ENCODE assay signal across 12 cellular contexts in the genomic region with DNA sequence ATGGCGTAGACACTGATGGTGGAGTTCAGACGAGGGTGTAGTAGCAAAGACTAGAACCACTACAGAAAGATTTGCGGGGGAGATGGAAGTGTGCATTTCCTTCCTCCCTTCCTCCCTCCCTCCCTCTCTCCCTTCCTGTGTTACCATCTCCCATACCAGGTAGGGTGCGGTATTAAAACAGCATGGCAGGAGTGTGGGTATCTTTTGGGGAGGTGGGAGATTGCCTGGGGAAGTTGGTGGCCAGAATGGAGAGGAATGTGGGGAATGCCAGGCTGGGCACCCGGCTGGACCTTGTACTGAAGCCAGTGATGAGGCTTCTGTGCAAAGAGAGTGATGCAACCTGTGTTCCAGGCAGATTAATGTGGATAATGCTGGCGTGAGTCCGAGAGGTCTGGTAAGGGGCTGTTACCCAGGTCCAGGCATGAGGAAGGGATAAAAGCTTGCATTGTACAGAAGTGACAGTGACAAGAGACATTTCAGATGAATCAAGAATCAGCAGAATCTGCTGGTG. TPM values are rescaled to one million over a fixed set of nuclear protein-coding genes. Genes with fewer than 3 reads are reported as not detected.
DNase-seq lines count a peak whose midpoint lies in the region; ATAC-seq and TF ChIP-seq lines count a peak whose summit lies in the region.
"Had no signal": no experiment of that assay in that cellular context is flagged by ENCODE, and none has a peak within 500 bp of the region (broad histone marks: within the 10 kb centered on the region; RNA-seq: fewer than 3 reads in every experiment).

No MANE protein-coding gene starts in this region.

- no peaks in the 10 kb centered on the region for H4K20me1 ChIP-seq in hepatocyte (ENCODE audit: insufficient read depth, poor library complexity, severe bottlenecking)

- ATAC-seq in activated T-cell treated with anti-CD3 and anti-CD28 coated beads, Interleukin-2, amount 50 U/mL, for 4 hours: peak; percentile 16 to 32
- ATAC-seq in stimulated activated naive B cell treated with anti-CD40 and anti-IgM and Interleukin-4, amounts not matched to agents 10 μg/mL and 1 μg/mL and 100 μg/mL, for 72 hours (replicated peaks): no peak
- ATAC-seq in HG03378 (IDR thresholded peaks at IDR 0.05; ENCODE audit: unreplicated experiment): no peak

- no peak overlapping the region for H2AFZ ChIP-seq in hepatocyte

- no peaks in the 10 kb centered on the region for H3K36me3 ChIP-seq in hepatocyte (replicated peaks; ENCODE audit: insufficient read depth, low read depth)
- H3K36me3 ChIP-seq: tibial nerve had no signal

- no peaks in the 10 kb centered on the region for H3K9me3 Mint-ChIP-seq in activated T-cell treated with anti-CD3 and anti-CD28 coated beads, Interleukin-2, amount 50 U/mL, for 4 hours
- H3K9me3 Mint-ChIP-seq in T-helper 2 cell treated with Interferon-gamma antibody and Interleukin-4, amounts not matched to agents 5 μg/mL and 100 μg/mL, for 36 hours: no peaks in the 10 kb centered on the region
- H3K9me3 Mint-ChIP-seq in stimulated activated naive B cell treated with anti-CD40 and anti-IgM and Interleukin-4, amounts not matched to agents 10 μg/mL and 1 μg/mL and 100 μg/mL, for 72 hours: peaks cover 0 to 2% of the 10 kb centered on the region in 2 donors

- peaks cover 10% of the 10 kb centered on the region for H3K4me1 ChIP-seq in hepatocyte (ENCODE audit: insufficient read depth)
- H3K4me1 ChIP-seq: tibial nerve had no signal

- no peaks in the 10 kb centered on the region for H3K9me2 ChIP-seq in hepatocyte (replicated peaks; ENCODE audit: insufficient read depth)

- H3K27ac ChIP-seq in hepatocyte: peak overlapping the region; percentile 72
- H3K27ac ChIP-seq: tibial nerve had no signal

- peak overlapping the region; percentile 61 for H3K4me3 Mint-ChIP-seq in activated T-cell treated with anti-CD3 and anti-CD28 coated beads, Interleukin-2, amount 50 U/mL, for 4 hours
- peak overlapping the region; percentile 67 for H3K4me3 Mint-ChIP-seq in T-helper 2 cell treated with Interferon-gamma antibody and Interleukin-4, amounts not matched to agents 5 μg/mL and 100 μg/mL, for 36 hours
- H3K4me3 Mint-ChIP-seq in stimulated activated naive B cell treated with anti-CD40 and anti-IgM and Interleukin-4, amounts not matched to agents 10 μg/mL and 1 μg/mL and 100 μg/mL, for 72 hours: peak overlapping the region; percentile 6 to 53

- peaks cover 77% of the 10 kb centered on the region for H3K4me1 Mint-ChIP-seq in activated T-cell treated with anti-CD3 and anti-CD28 coated beads, Interleukin-2, amount 50 U/mL, for 4 hours (ENCODE audit: low read depth)
- peaks cover 54% of the 10 kb centered on the region for H3K4me1 Mint-ChIP-seq in T-helper 2 cell treated with Interferon-gamma antibody and Interleukin-4, amounts not matched to agents 5 μg/mL and 100 μg/mL, for 36 hours (ENCODE audit: low read depth)
- H3K4me1 Mint-ChIP-seq in stimulated activated naive B cell treated with anti-CD40 and anti-IgM and Interleukin-4, amounts not matched to agents 10 μg/mL and 1 μg/mL and 100 μg/mL, for 72 hours: peaks cover 24 to 39% of the 10 kb centered on the region in 2 donors

- 76% methylated on average over 7 of the region's 7 CpGs for WGBS in hepatocyte (ENCODE audit: low lambda C conversion rate, missing lambda C conversion rate)

- H3K36me3 Mint-ChIP-seq in activated T-cell treated with anti-CD3 and anti-CD28 coated beads, Interleukin-2, amount 50 U/mL, for 4 hours (ENCODE audit: insufficient read depth): no peaks in the 10 kb centered on the region
- H3K36me3 Mint-ChIP-seq in T-helper 2 cell treated with Interferon-gamma antibody and Interleukin-4, amounts not matched to agents 5 μg/mL and 100 μg/mL, for 36 hours (ENCODE audit: low read depth): peaks cover 5% of the 10 kb centered on the region
- H3K36me3 Mint-ChIP-seq in stimulated activated naive B cell treated with anti-CD40 and anti-IgM and Interleukin-4, amounts not matched to agents 10 μg/mL and 1 μg/mL and 100 μg/mL, for 72 hours: peaks cover 0 to 1% of the 10 kb centered on the region in 2 donors

- H3K4me3 ChIP-seq in hepatocyte: no peak overlapping the region
- H3K4me3 ChIP-seq: tibial nerve had no signal

- no peak for TF ChIP-seq CTCF in hepatocyte (IDR thresholded peaks at IDR 0.05; ENCODE audit: poor library complexity)

- H3K27me3 ChIP-seq in hepatocyte: no peaks in the 10 kb centered on the region
- H3K27me3 ChIP-seq: tibial nerve had no signal

- peak overlapping the region; percentile 14 for H3K4me2 ChIP-seq in hepatocyte

- H3K27ac Mint-ChIP-seq in T-helper 2 cell treated with Interferon-gamma antibody and Interleukin-4, amounts not matched to agents 5 μg/mL and 100 μg/mL, for 36 hours: peak overlapping the region; percentile 88
- peak overlapping the region; percentile 1 for H3K27ac Mint-ChIP-seq in stimulated activated naive B cell treated with anti-CD40 and anti-IgM and Interleukin-4, amounts not matched to agents 10 μg/mL and 1 μg/mL and 100 μg/mL, for 72 hours

- no peak for DNase-seq in activated T-cell treated with anti-CD3 and anti-CD28 coated beads, Interleukin-2, amount 50 U/mL, for 4 hours
- DNase-seq in activated T-cell treated with anti-CD3 and anti-CD28 coated beads, Interleukin-2, amount 50 U/mL, for 48 hours: no peak
- DNase-seq in T-helper 2 cell treated with Interferon-gamma antibody and Interleukin-4, amounts not matched to agents 5 μg/mL and 100 μg/mL, for 36 hours (ENCODE audit: low spot score): no peak
- peak; percentile 67 for DNase-seq in hepatocyte (ENCODE audit: low spot score)
- DNase-seq in stimulated activated naive B cell treated with anti-CD40 and anti-IgM and Interleukin-4, amounts not matched to agents 10 μg/mL and 1 μg/mL and 100 μg/mL, for 72 hours: no peak
- DNase-seq in AG08396 (ENCODE audit: low spot score): no peak
- no peak for DNase-seq in activated effector memory CD4-positive, alpha-beta T cell treated with anti-CD3 and anti-CD28 coated beads, Interleukin-2, amount 50 U/mL, for 16 hours
- DNase-seq: activated CD4-positive, alpha-beta T cell treated with anti-CD3 and anti-CD28 coated beads, Interleukin-2, amount 50 U/mL, for 1 hour; mammary epithelial cell; NCI-H1417 had no signal

- H3K79me2 ChIP-seq in hepatocyte: no peaks in the 10 kb centered on the region

- H3K27me3 Mint-ChIP-seq in activated T-cell treated with anti-CD3 and anti-CD28 coated beads, Interleukin-2, amount 50 U/mL, for 4 hours (ENCODE audit: low read depth): no peaks in the 10 kb centered on the region
- H3K27me3 Mint-ChIP-seq in T-helper 2 cell treated with Interferon-gamma antibody and Interleukin-4, amounts not matched to agents 5 μg/mL and 100 μg/mL, for 36 hours (ENCODE audit: low read depth): no peaks in the 10 kb centered on the region
- no peaks in the 10 kb centered on the region for H3K27me3 Mint-ChIP-seq in stimulated activated naive B cell treated with anti-CD40 and anti-IgM and Interleukin-4, amounts not matched to agents 10 μg/mL and 1 μg/mL and 100 μg/mL, for 72 hours

- H3K9me3 ChIP-seq in hepatocyte (ENCODE audit: low read depth): no peaks in the 10 kb centered on the region
- H3K9me3 ChIP-seq: tibial nerve had no signal

RNA-seq across cellular contexts. Expression of a gene that starts 30.3 kb away (rescaled TPM):
- total RNA-seq in activated T-cell treated with anti-CD3 and anti-CD28 coated beads, Interleukin-2, amount 50 U/mL, for 4 hours: 10 to 100 TPM; 36.2 to 41.4 (median 41.0) TPM
- 40.2 and 40.5 TPM in 2 replicates for total RNA-seq in hepatocyte
- 19.9 and 22.0 TPM in 2 replicates for polyA plus RNA-seq in hepatocyte

Comparison
In these comparisons a context has a peak if more than half of its experiments do, and no peak if none do; other contexts are left out.
1. ATAC-seq: peak in activated T-cell treated with anti-CD3 and anti-CD28 coated beads, Interleukin-2, amount 50 U/mL, for 4 hours (2 of 2); none in stimulated activated naive B cell treated with anti-CD40 and anti-IgM and Interleukin-4, amounts not matched to agents 10 μg/mL and 1 μg/mL and 100 μg/mL, for 72 hours (0 of 2) and HG03378 (single experiment).
2. Peak in every context shown above with its lines, with median percentiles within 50 percentile points of each other: H3K4me3 Mint-ChIP-seq.